1 cellular context compared by ENCODE assay signal in genomic region chr2:14425869-14426268, GRCh38.
TF ChIP-seq lines count a peak whose summit lies in the region.

No MANE protein-coding gene starts in this region.

TF ChIP-seq in HepG2, 621 proteins besides CTCF, POLR2A, EP300 and RAD21 (continued from another document):
- TF ChIP-seq, protein P1, sequence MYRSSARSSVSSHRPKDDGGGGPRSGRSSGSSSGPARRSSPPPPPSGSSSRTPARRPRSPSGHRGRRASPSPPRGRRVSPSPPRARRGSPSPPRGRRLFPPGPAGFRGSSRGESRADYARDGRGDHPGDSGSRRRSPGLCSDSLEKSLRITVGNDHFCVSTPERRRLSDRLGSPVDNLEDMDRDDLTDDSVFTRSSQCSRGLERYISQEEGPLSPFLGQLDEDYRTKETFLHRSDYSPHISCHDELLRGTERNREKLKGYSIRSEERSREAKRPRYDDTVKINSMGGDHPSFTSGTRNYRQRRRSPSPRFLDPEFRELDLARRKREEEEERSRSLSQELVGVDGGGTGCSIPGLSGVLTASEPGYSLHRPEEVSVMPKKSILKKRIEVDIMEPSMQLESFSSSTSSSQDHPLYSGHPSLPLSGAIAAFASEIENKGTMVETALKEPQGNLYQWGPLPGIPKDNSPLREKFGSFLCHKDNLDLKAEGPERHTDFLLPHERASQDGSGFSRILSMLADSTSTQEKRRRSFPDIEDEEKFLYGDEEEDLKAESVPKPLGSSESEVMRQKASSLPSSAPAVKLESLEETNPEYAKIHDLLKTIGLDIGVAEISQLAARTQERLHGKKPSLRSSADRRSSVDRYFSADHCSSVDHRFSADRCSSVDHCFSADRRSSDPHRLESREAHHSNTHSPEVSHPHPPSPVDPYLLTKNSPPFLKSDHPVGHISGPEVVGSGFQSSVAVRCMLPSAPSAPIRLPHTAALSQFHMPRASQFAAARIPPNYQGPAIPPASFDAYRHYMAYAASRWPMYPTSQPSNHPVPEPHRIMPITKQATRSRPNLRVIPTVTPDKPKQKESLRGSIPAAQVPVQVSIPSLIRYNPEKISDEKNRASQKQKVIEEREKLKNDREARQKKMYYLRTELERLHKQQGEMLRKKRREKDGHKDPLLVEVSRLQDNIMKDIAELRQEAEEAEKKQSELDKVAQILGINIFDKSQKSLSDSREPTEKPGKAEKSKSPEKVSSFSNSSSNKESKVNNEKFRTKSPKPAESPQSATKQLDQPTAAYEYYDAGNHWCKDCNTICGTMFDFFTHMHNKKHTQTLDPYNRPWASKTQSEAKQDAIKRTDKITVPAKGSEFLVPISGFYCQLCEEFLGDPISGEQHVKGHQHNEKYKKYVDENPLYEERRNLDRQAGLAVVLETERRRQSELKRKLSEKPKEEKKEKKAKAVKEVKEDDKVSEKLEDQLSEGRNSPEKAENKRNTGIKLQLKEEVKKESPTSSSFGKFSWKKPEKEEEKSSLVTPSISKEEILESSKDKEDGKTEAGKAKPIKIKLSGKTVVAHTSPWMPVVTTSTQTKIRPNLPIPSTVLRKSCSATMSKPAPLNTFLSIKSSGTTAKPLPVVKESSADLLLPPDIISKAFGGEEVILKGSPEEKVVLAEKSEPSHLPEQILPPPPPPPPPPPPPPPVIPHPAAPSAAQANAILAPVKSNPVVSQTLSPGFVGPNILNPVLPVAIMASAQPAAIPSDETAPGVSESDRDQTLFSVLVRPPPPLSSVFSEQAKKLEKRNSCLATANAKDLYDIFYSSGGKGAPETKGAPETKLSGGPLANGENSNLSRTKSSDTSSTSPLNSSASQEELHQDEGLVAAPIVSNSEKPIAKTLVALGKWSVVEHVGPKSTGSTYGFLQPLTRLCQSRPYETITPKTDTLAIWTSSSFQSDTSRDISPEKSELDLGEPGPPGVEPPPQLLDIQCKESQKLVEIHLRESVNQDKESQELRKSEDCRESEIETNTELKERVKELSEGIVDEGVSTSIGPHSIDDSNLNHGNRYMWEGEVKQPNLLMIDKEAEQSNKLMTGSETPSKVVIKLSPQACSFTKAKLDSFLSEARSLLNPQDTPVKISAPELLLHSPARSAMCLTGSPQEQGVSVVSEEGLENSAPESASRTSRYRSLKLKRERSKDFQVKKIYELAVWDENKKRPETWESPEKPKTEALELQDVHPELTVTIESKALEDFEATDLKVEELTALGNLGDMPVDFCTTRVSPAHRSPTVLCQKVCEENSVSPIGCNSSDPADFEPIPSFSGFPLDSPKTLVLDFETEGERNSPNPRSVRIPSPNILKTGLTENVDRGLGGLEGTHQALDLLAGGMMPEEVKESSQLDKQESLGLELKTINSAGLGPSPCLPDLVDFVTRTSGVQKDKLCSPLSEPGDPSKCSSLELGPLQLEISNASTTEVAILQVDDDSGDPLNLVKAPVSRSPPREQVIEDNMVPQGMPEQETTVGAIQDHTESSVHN (CRISPR knock-in tag; IDR thresholded peaks at IDR 0.05): no peak
- peak; percentile 22; the same call in 1 of the 2 replicates for TF ChIP-seq MAFF (IDR thresholded peaks at IDR 0.05; ENCODE audit: low read depth, low read length)
